Comparison of ENCODE assay signal across 8 cellular contexts in the genomic region with DNA sequence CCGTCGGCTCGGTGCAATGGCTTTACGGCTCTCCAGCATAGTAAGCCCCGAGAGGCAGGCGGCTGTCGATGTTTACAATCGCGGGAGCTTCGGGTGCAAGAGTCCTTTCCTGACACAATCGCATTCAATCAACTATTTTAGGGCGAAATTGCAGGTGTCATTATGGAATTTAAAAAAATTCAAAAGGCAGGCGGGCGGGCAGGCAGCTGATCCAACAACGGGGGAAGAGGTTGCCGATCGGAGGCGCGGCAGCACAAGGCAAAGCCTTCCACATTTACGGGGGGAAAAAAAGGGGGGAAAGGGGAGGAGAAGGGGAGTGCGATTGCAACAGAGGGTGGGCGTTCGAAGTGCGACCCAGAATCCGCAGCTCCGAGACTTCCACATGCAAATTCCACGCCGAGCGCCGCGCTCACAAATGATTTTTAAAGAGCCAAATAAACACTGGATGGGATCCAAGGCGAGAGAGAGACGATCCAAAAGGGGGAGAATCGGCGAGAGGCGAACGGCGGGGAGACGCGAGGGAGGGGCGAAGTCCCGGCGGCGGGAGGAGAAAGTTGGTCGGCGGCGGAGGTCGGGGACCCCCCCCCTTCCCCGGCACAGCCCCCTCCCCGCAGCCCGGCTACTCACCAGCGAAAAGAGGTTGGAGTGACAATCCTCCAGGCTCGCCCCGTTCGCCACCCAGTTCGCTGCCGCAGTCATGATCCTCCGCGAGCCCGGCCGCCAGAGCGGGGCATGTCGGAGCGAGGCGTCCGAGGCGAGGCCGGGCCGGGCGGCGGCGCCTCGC. TPM values are rescaled to one million over a fixed set of nuclear protein-coding genes. Genes with fewer than 3 reads are reported as not detected.
DNase-seq lines count a peak whose midpoint lies in the region; ATAC-seq and TF ChIP-seq lines count a peak whose summit lies in the region.

No MANE protein-coding gene starts in this region.

- H3K9ac ChIP-seq in neuronal stem cell (ENCODE audit: low read depth, low read length, poor library complexity) = peak overlapping the region; percentile 65

- H3K14ac ChIP-seq in neuronal stem cell (ENCODE audit: low read length) = no peak overlapping the region

- no peak for TF ChIP-seq CTCF in Calu3 (IDR thresholded peaks at IDR 0.05; ENCODE audit: unreplicated experiment)
- TF ChIP-seq CTCF in gastroesophageal sphincter (IDR thresholded peaks at IDR 0.05) = peak in 3 of 4 experiments; percentile 11 to 38 (median 25)

- H3K36me3 ChIP-seq in SJCRH30 = no peaks in the 10 kb centered on the region
- H3K36me3 ChIP-seq in gastroesophageal sphincter = no peaks in the 10 kb centered on the region
- no peaks in the 10 kb centered on the region for H3K36me3 ChIP-seq in neuronal stem cell (replicated peaks in 1 of 2; ENCODE audit: control insufficient read depth in 2 of 2, insufficient read depth in 2 of 2, low read length in 2 of 2)
- no peaks in the 10 kb centered on the region for H3K36me3 ChIP-seq in thymus (ENCODE audit: control insufficient read depth, insufficient read depth)

- peaks cover 3% of the 10 kb centered on the region for H3K4me1 ChIP-seq in SJCRH30
- H3K4me1 ChIP-seq in gastroesophageal sphincter = peaks cover 0 to 50% (median 13%) of the 10 kb centered on the region in 3 donors
- peaks cover 5 to 8% of the 10 kb centered on the region in 2 donors for H3K4me1 ChIP-seq in neuronal stem cell (ENCODE audit: control insufficient read depth in 2 of 2, insufficient read depth in 1 of 2, low read depth in 1 of 2, low read length in 2 of 2)
- H3K4me1 ChIP-seq in thymus (ENCODE audit: control insufficient read depth, insufficient read depth, low read length) = peaks cover 6% of the 10 kb centered on the region

- H3K27me3 ChIP-seq in SJCRH30 (no peaks in the 10 kb centered on the region), gastroesophageal sphincter (no peaks in the 10 kb centered on the region), neuronal stem cell (ENCODE audit: control insufficient read depth in 3 of 3, insufficient read depth in 3 of 3, low read depth in 1 of 3, low read length in 3 of 3) (no peaks in the 10 kb centered on the region), thymus (ENCODE audit: control insufficient read depth, insufficient read depth) (no peaks in the 10 kb centered on the region)

- no peak for TF ChIP-seq EP300 in gastroesophageal sphincter (IDR thresholded peaks at IDR 0.05)

- 0 to 2% methylated on average over 34 to 42 of the region's 73 CpGs for WGBS in gastroesophageal sphincter (ENCODE audit: low coverage in 1 of 2), 2 donors
- WGBS in neuronal stem cell (ENCODE audit: extremely low coverage in 2 of 2, insufficient read length in 2 of 2, insufficient replicate concordance in 1 of 2), 2 donors = no CpG with 5 or more reads among the region's 73 CpGs
- WGBS in thymus = under 1% methylated on average over 73 of the region's 73 CpGs

- H3K4ac ChIP-seq in neuronal stem cell (ENCODE audit: low read length) = no peak overlapping the region

- DNase-seq in Calu3 (peak; percentile 76), SJCRH30 (peak; percentile 62 to 69), neuronal stem cell (ENCODE audit: low spot score) (peak; percentile 55)
- DNase-seq in Jurkat, Clone E6-1 (ENCODE audit: low read depth, low spot score) = peak; percentile 54
- peak; percentile 76 for DNase-seq in activated naive CD4-positive, alpha-beta T cell treated with anti-CD3 and anti-CD28 coated beads for 36 hours

- H3K23ac ChIP-seq in neuronal stem cell (ENCODE audit: low read depth, low read length, poor library complexity) = no peak overlapping the region

- no TSS peak for BruUV-seq in Calu3 (replicated peaks; lab: Mats Ljungman, UMichigan)

- CTCF ChIA-PET in Calu3 (lab: Charles Lee) = interaction anchor here (0.7 to 0.9 kb wide), 2 partner anchors 126 to 367 kb away, joined by 3 to 5 read pairs; no protein-coding TSS in a partner anchor
- CTCF ChIA-PET in activated naive CD4-positive, alpha-beta T cell treated with anti-CD3 and anti-CD28 coated beads for 36 hours (lab: Charles Lee) = interaction anchor here (0.6 to 0.9 kb wide), 6 partner anchors 10 to 343 kb away, joined by 3 to 6 read pairs (median 4); no protein-coding TSS in a partner anchor

- peak overlapping the region; percentile 87 for H3K4me3 Mint-ChIP-seq in Calu3 (ENCODE audit: low read depth, unreplicated experiment)
- peak overlapping the region; percentile 88 for H3K4me3 Mint-ChIP-seq in activated naive CD4-positive, alpha-beta T cell treated with anti-CD3 and anti-CD28 coated beads for 36 hours

- peak overlapping the region; percentile 61 for H3K4me2 ChIP-seq in neuronal stem cell (ENCODE audit: insufficient read depth, low read length, poor library complexity, severe bottlenecking)

- peak overlapping the region; percentile 95 for H3K18ac ChIP-seq in neuronal stem cell (ENCODE audit: low read length)

- H3K4me1 Mint-ChIP-seq in Calu3 (ENCODE audit: low read depth, unreplicated experiment) = no peaks in the 10 kb centered on the region
- peaks cover 32% of the 10 kb centered on the region for H3K4me1 Mint-ChIP-seq in activated naive CD4-positive, alpha-beta T cell treated with anti-CD3 and anti-CD28 coated beads for 36 hours (ENCODE audit: low read depth)

- H3K27ac ChIP-seq in SJCRH30 (peak overlapping the region; percentile 38), gastroesophageal sphincter (peak overlapping the region; percentile 66 to 97 (median 96)), neuronal stem cell (replicated peaks; ENCODE audit: low read length) (peak overlapping the region; percentile 91), thymus (ENCODE audit: low read depth) (peak overlapping the region; percentile 87)

- no peaks in the 10 kb centered on the region for H3K9me3 ChIP-seq in SJCRH30 (replicated peaks)
- no peaks in the 10 kb centered on the region for H3K9me3 ChIP-seq in gastroesophageal sphincter
- no peaks in the 10 kb centered on the region for H3K9me3 ChIP-seq in neuronal stem cell (replicated peaks in 1 of 2; ENCODE audit: control insufficient read depth in 2 of 2, insufficient read depth in 1 of 2, low read depth in 1 of 2, low read length in 2 of 2)
- no peaks in the 10 kb centered on the region for H3K9me3 ChIP-seq in thymus (ENCODE audit: control insufficient read depth)

- H4K91ac ChIP-seq in neuronal stem cell (ENCODE audit: low read depth, low read length, poor library complexity) = no peak overlapping the region

- peak overlapping the region; percentile 94 for H3K27ac Mint-ChIP-seq in Calu3 (ENCODE audit: unreplicated experiment)
- H3K27ac Mint-ChIP-seq in activated naive CD4-positive, alpha-beta T cell treated with anti-CD3 and anti-CD28 coated beads for 36 hours = peak overlapping the region; percentile 85

- peak; percentile 31 for ATAC-seq in GM21576 (IDR thresholded peaks at IDR 0.05; ENCODE audit: unreplicated experiment)
- ATAC-seq in gastroesophageal sphincter = peak; percentile 23

- H2AK5ac ChIP-seq in neuronal stem cell (ENCODE audit: low read depth, low read length) = no peak overlapping the region

- no peaks in the 10 kb centered on the region for H3K27me3 Mint-ChIP-seq in Calu3 (ENCODE audit: unreplicated experiment)
- H3K27me3 Mint-ChIP-seq in activated naive CD4-positive, alpha-beta T cell treated with anti-CD3 and anti-CD28 coated beads for 36 hours (ENCODE audit: low read depth) = no peaks in the 10 kb centered on the region

- peak in 1 of 2 donors; percentile 19 for TF ChIP-seq POLR2A in gastroesophageal sphincter (IDR thresholded peaks at IDR 0.05)

- H2AFZ ChIP-seq in neuronal stem cell (ENCODE audit: low read length) = peak overlapping the region; percentile 87

- no peak overlapping the region for H2BK12ac ChIP-seq in neuronal stem cell (ENCODE audit: low read length)

- no peak overlapping the region for H2BK120ac ChIP-seq in neuronal stem cell (ENCODE audit: low read depth, low read length)

- H2BK15ac ChIP-seq in neuronal stem cell (ENCODE audit: low read length) = no peak overlapping the region

- peak overlapping the region; percentile 85 for H2BK5ac ChIP-seq in neuronal stem cell (ENCODE audit: low read length)

- H3K36me3 Mint-ChIP-seq in Calu3 (ENCODE audit: insufficient read depth, unreplicated experiment) = peaks cover 33% of the 10 kb centered on the region
- H3K36me3 Mint-ChIP-seq in activated naive CD4-positive, alpha-beta T cell treated with anti-CD3 and anti-CD28 coated beads for 36 hours (ENCODE audit: low read depth) = peaks cover 3% of the 10 kb centered on the region

- H3K79me1 ChIP-seq in neuronal stem cell (ENCODE audit: low read depth, low read length) = no peaks in the 10 kb centered on the region

- H3K4me3 ChIP-seq in Jurkat, Clone E6-1 (ENCODE audit: low read length) = peak overlapping the region; percentile 80
- H3K4me3 ChIP-seq in SJCRH30 (peak overlapping the region; percentile 70), gastroesophageal sphincter (peak overlapping the region; percentile 66 to 85), neuronal stem cell (ENCODE audit: low read length in 2 of 2) (peak overlapping the region; percentile 73 to 86), thymus (ENCODE audit: low read length) (peak overlapping the region; percentile 96)

- intact Hi-C loops in Calu3 (cut with micrococcal nuclease; ENCODE audit: unreplicated experiment) = loop anchor here (10.0 kb wide), 1 partner anchor 418 kb away; no protein-coding TSS in a partner anchor
- intact Hi-C loops in activated naive CD4-positive, alpha-beta T cell treated with anti-CD3 and anti-CD28 coated beads for 36 hours (cut with micrococcal nuclease) = loop anchor here (1.0 to 5.0 kb wide), 11 partner anchors 32 to 646 kb away; partner anchors contain the start of genes MAP1LC3B2, RNFT2 and SPRING1

- H3K9me3 Mint-ChIP-seq in Calu3 (ENCODE audit: low read depth, unreplicated experiment) = no peaks in the 10 kb centered on the region
- no peaks in the 10 kb centered on the region for H3K9me3 Mint-ChIP-seq in activated naive CD4-positive, alpha-beta T cell treated with anti-CD3 and anti-CD28 coated beads for 36 hours

- no peak overlapping the region for H4K8ac ChIP-seq in neuronal stem cell (ENCODE audit: low read depth, low read length)

RNA-seq across cellular contexts. Expression of gene MED13L, which starts 0.9 kb away (rescaled TPM):
- total RNA-seq in Calu3 (2022) = 89.0 and 89.6 TPM in 2 replicates
- polyA plus RNA-seq in Jurkat, Clone E6-1 (2012; ENCODE audit: insufficient read depth, insufficient read length) = 19.3 TPM
- 49.1 and 62.0 TPM in 2 replicates for total RNA-seq in SJCRH30 (2014; rRNA removed; shearing (Covaris generic))
- total RNA-seq in activated naive CD4-positive, alpha-beta T cell treated with anti-CD3 and anti-CD28 coated beads for 36 hours = 10 to 100 TPM; 42.4 to 46.0 TPM
- 100 to 1,000 TPM; 173 to 222 (median 192) TPM for total RNA-seq in gastroesophageal sphincter
- polyA plus RNA-seq in neuronal stem cell (2013, experiment 1 of 2) = 32.5 TPM
- 31.8 TPM for polyA plus RNA-seq in neuronal stem cell (2013, experiment 2 of 2)
- polyA plus RNA-seq in thymus = 34.0 TPM

Comparison
In these comparisons a context has a peak if more than half of its experiments do, and no peak if none do; other contexts are left out.
1. Peak in every context shown above with its lines: DNase-seq, ATAC-seq, H3K4me3 ChIP-seq and H3K27ac ChIP-seq.
2. H3K27ac ChIP-seq: peak in every context shown above with its lines; median percentile 96 in gastroesophageal sphincter; 91 in neuronal stem cell; 87 in thymus; 38 in SJCRH30.